3 cellular contexts compared by ENCODE assay signal in genomic region chr17:62637809-62638208, GRCh38.
A peak's percentile ranks its signal among the peaks of the same experiment; 100 is the strongest.
TF ChIP-seq lines count a peak whose summit lies in the region.

No MANE protein-coding gene starts in this region.

TF ChIP-seq in IMR-90, 13 proteins besides CTCF, POLR2A, EP300 and RAD21:
- TF ChIP-seq FOS (IDR thresholded peaks at IDR 0.05; ENCODE audit: low read depth, low read length) (no peak), MXI1 (IDR thresholded peaks at IDR 0.05; ENCODE audit: borderline replicate concordance, low read depth, low read length) (no peak), CEBPB (IDR thresholded peaks at IDR 0.05; ENCODE audit: low read depth, low read length) (no peak), NFE2L2 (IDR thresholded peaks at IDR 0.05; ENCODE audit: low read depth, low read length) (no peak), MAZ (IDR thresholded peaks at IDR 0.05; ENCODE audit: borderline replicate concordance, low read depth, low read length) (no peak), SMC3 (IDR thresholded peaks at IDR 0.05; ENCODE audit: low read depth, low read length) (no peak), BHLHE40 (IDR thresholded peaks at IDR 0.05; ENCODE audit: low read depth, low read length) (no peak), MAFK (IDR thresholded peaks at IDR 0.05; ENCODE audit: low read depth, low read length) (no peak)
- TF ChIP-seq, protein P1, sequence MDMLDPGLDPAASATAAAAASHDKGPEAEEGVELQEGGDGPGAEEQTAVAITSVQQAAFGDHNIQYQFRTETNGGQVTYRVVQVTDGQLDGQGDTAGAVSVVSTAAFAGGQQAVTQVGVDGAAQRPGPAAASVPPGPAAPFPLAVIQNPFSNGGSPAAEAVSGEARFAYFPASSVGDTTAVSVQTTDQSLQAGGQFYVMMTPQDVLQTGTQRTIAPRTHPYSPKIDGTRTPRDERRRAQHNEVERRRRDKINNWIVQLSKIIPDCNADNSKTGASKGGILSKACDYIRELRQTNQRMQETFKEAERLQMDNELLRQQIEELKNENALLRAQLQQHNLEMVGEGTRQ (IDR thresholded peaks at IDR 0.05; ENCODE audit: low read depth, low read length): no peak

TF ChIP-seq in WTC11, 78 proteins besides CTCF, POLR2A, EP300 and RAD21:
- TF ChIP-seq ATF6 (CRISPR knock-in tag; IDR thresholded peaks at IDR 0.05) (no peak), ZNF121 (CRISPR knock-in tag; IDR thresholded peaks at IDR 0.05) (peak; percentile 70; the same call in 1 of the 2 replicates), RORB (CRISPR knock-in tag; IDR thresholded peaks at IDR 0.05) (no peak), TEAD4 (CRISPR knock-in tag; IDR thresholded peaks at IDR 0.05) (no peak), SMAD4 (CRISPR knock-in tag; IDR thresholded peaks at IDR 0.05) (no peak), ZNF138 (CRISPR knock-in tag; conservative IDR thresholded peaks at IDR 0.05) (no peak), MXD4 (CRISPR knock-in tag; IDR thresholded peaks at IDR 0.05; ENCODE audit: borderline replicate concordance) (no peak), ZNF671 (CRISPR knock-in tag; IDR thresholded peaks at IDR 0.05) (no peak), ZNF232 (CRISPR knock-in tag; IDR thresholded peaks at IDR 0.05) (no peak), ZNF423 (CRISPR knock-in tag; IDR thresholded peaks at IDR 0.05) (peak; percentile 37; the same call in 1 of the 2 replicates), RELA (CRISPR knock-in tag; IDR thresholded peaks at IDR 0.05; ENCODE audit: borderline replicate concordance) (no peak)
- TF ChIP-seq, protein P2, sequence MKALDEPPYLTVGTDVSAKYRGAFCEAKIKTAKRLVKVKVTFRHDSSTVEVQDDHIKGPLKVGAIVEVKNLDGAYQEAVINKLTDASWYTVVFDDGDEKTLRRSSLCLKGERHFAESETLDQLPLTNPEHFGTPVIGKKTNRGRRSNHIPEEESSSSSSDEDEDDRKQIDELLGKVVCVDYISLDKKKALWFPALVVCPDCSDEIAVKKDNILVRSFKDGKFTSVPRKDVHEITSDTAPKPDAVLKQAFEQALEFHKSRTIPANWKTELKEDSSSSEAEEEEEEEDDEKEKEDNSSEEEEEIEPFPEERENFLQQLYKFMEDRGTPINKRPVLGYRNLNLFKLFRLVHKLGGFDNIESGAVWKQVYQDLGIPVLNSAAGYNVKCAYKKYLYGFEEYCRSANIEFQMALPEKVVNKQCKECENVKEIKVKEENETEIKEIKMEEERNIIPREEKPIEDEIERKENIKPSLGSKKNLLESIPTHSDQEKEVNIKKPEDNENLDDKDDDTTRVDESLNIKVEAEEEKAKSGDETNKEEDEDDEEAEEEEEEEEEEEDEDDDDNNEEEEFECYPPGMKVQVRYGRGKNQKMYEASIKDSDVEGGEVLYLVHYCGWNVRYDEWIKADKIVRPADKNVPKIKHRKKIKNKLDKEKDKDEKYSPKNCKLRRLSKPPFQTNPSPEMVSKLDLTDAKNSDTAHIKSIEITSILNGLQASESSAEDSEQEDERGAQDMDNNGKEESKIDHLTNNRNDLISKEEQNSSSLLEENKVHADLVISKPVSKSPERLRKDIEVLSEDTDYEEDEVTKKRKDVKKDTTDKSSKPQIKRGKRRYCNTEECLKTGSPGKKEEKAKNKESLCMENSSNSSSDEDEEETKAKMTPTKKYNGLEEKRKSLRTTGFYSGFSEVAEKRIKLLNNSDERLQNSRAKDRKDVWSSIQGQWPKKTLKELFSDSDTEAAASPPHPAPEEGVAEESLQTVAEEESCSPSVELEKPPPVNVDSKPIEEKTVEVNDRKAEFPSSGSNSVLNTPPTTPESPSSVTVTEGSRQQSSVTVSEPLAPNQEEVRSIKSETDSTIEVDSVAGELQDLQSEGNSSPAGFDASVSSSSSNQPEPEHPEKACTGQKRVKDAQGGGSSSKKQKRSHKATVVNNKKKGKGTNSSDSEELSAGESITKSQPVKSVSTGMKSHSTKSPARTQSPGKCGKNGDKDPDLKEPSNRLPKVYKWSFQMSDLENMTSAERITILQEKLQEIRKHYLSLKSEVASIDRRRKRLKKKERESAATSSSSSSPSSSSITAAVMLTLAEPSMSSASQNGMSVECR (CRISPR knock-in tag; IDR thresholded peaks at IDR 0.05; ENCODE audit: borderline replicate concordance): no peak
- TF ChIP-seq, protein P3, sequence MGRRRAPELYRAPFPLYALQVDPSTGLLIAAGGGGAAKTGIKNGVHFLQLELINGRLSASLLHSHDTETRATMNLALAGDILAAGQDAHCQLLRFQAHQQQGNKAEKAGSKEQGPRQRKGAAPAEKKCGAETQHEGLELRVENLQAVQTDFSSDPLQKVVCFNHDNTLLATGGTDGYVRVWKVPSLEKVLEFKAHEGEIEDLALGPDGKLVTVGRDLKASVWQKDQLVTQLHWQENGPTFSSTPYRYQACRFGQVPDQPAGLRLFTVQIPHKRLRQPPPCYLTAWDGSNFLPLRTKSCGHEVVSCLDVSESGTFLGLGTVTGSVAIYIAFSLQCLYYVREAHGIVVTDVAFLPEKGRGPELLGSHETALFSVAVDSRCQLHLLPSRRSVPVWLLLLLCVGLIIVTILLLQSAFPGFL (CRISPR knock-in tag; IDR thresholded peaks at IDR 0.05; ENCODE audit: borderline replicate concordance): no peak
- TF ChIP-seq, protein P4, sequence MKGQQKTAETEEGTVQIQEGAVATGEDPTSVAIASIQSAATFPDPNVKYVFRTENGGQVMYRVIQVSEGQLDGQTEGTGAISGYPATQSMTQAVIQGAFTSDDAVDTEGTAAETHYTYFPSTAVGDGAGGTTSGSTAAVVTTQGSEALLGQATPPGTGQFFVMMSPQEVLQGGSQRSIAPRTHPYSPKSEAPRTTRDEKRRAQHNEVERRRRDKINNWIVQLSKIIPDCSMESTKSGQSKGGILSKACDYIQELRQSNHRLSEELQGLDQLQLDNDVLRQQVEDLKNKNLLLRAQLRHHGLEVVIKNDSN (CRISPR knock-in tag; IDR thresholded peaks at IDR 0.05): no peak

TF ChIP-seq in HEK293T, 16 proteins besides CTCF, POLR2A, EP300 and RAD21:
- TF ChIP-seq ARNT (IDR thresholded peaks at IDR 0.05): no peak
- TF ChIP-seq FOXA1 (IDR thresholded peaks at IDR 0.05): no peak
- no peak for TF ChIP-seq PKNOX1 (IDR thresholded peaks at IDR 0.05)
- no peak for TF ChIP-seq SUZ12 (IDR thresholded peaks at IDR 0.05)
- TF ChIP-seq SP1 (IDR thresholded peaks at IDR 0.05): no peak
- TF ChIP-seq LEF1 (IDR thresholded peaks at IDR 0.05; ENCODE audit: borderline replicate concordance): no peak
- TF ChIP-seq NFRKB (IDR thresholded peaks at IDR 0.05): no peak
- TF ChIP-seq L3MBTL2 (conservative IDR thresholded peaks at IDR 0.05): no peak
- no peak for TF ChIP-seq ELF4 (IDR thresholded peaks at IDR 0.05)
- no peak for TF ChIP-seq HDGF (IDR thresholded peaks at IDR 0.05; ENCODE audit: borderline replicate concordance)
- no peak for TF ChIP-seq ZNF384 (IDR thresholded peaks at IDR 0.05)
- no peak for TF ChIP-seq FOXK2 (IDR thresholded peaks at IDR 0.05)
- no peak for TF ChIP-seq TARDBP (IDR thresholded peaks at IDR 0.05)
- TF ChIP-seq CTBP1 (IDR thresholded peaks at IDR 0.05; ENCODE audit: borderline replicate concordance): no peak
- no peak for TF ChIP-seq FOXM1 (IDR thresholded peaks at IDR 0.05; ENCODE audit: borderline replicate concordance)
- TF ChIP-seq BHLHE40 (IDR thresholded peaks at IDR 0.05; ENCODE audit: borderline replicate concordance): no peak
